In genomic region chr20:51566594-51566993, GRCh38 we compare ENCODE assay signal across 34 cellular contexts. TPM values are rescaled to one million over a fixed set of nuclear protein-coding genes. Genes with fewer than 3 reads are reported as not detected.
"Had no signal": no experiment of that assay in that cellular context is flagged by ENCODE, and none has a peak within 500 bp of the region (broad histone marks: within the 10 kb centered on the region; RNA-seq: fewer than 3 reads in every experiment).

No MANE protein-coding gene starts in this region.

- H3K4me1 ChIP-seq: SJCRH30 had no signal

- DNase-seq: activated CD4-positive, alpha-beta memory T cell treated with anti-CD3 and anti-CD28 coated beads, Interleukin-2, amount 10 ng/mL, durations not matched to agents 7 days and 5 days; activated CD4-positive, alpha-beta T cell treated with anti-CD3 and anti-CD28 coated beads for 1 hour; activated CD4-positive, alpha-beta T cell treated with anti-CD3 and anti-CD28 coated beads for 48 hours; activated CD4-positive, CD25-positive, alpha-beta regulatory T cell; activated CD8-positive, alpha-beta memory T cell treated with anti-CD3 and anti-CD28 coated beads for 24 hours; activated CD8-positive, alpha-beta memory T cell treated with anti-CD3 and anti-CD28 coated beads, Interleukin-2, amount 10 ng/mL, durations not matched to agents 7 days and 5 days; activated CD8-positive, alpha-beta memory T cell treated with anti-CD3 and anti-CD28 coated beads, Interleukin-2, amount 50 U/mL, for 48 hours; activated effector memory CD4-positive, alpha-beta T cell treated with Interleukin-2 at 50 U/mL for 16 hours; activated naive CD4-positive, alpha-beta T cell treated with Interleukin-2 at 50 U/mL for 16 hours; activated naive CD8-positive, alpha-beta T cell treated with anti-CD3 and anti-CD28 coated beads, Interleukin-2, amount 10 ng/mL, durations not matched to agents 7 days and 5 days; activated T-cell treated with anti-CD3 and anti-CD28 coated beads, Interleukin-2, amount 50 U/mL, for 48 hours; amygdala; Karpas-422; NCI-H1048; NCI-H1105 treated with DMSO at 0.1 percent for 48 hours; NCI-H1436; NCI-H1694; NCI-H1930; NCI-H2081 treated with DMSO at 0.1 percent for 48 hours; NCI-H226; NCI-H446 treated with DMSO at 0.1 percent for 48 hours; NCI-H524; NCI-H69; NCI-H82; SHP77; SJCRH30; T-helper 1 cell; T-helper 2 cell; T-helper 9 cell had no signal

- H3K4me3 ChIP-seq: cardiac muscle cell, SJCRH30, SK-N-MC had no signal

- H3K9me3 ChIP-seq: ascending aorta, SJCRH30 had no signal

- H3K27ac ChIP-seq: cardiac muscle cell, SJCRH30, SK-N-MC, VCaP had no signal

- ATAC-seq: activated CD8-positive, alpha-beta memory T cell treated with anti-CD3 and anti-CD28 coated beads, Interleukin-2, amount 10 ng/mL, durations not matched to agents 7 days and 5 days; Panc1 had no signal

- H3K27me3 ChIP-seq: ascending aorta, cardiac muscle cell had no signal

- H3K36me3 ChIP-seq: ascending aorta, cardiac muscle cell, SJCRH30 had no signal

RNA-seq across cellular contexts. Expression of gene NFATC2, which starts 24.1 kb away (rescaled TPM):
- total RNA-seq: SJCRH30 had no signal
